7 cellular contexts compared by ENCODE assay signal in genomic region chr7:151008511-151009323, GRCh38. TPM values are rescaled to one million over a fixed set of nuclear protein-coding genes. Genes with fewer than 3 reads are reported as not detected.
A peak's percentile ranks its signal among the peaks of the same experiment; 100 is the strongest.
DNase-seq lines count a peak whose midpoint lies in the region; ATAC-seq and TF ChIP-seq lines count a peak whose summit lies in the region.
"Had no signal": no experiment of that assay in that cellular context is flagged by ENCODE, and none has a peak within 500 bp of the region (broad histone marks: within the 10 kb centered on the region; RNA-seq: fewer than 3 reads in every experiment).

No MANE protein-coding gene starts in this region.

- no peaks in the 10 kb centered on the region for H3K36me3 ChIP-seq in CD8-positive, alpha-beta memory T cell (ENCODE audit: insufficient read depth, low read length)

- H3K4me1 Mint-ChIP-seq in CD8-positive, alpha-beta memory T cell: peaks cover 48 to 65% (median 55%) of the 10 kb centered on the region in 3 donors
- H3K4me1 Mint-ChIP-seq in activated CD8-positive, alpha-beta T cell treated with anti-CD3 and anti-CD28 coated beads for 36 hours (ENCODE audit: low read depth): peaks cover 49% of the 10 kb centered on the region

- no peaks in the 10 kb centered on the region for H3K36me3 Mint-ChIP-seq in CD8-positive, alpha-beta memory T cell
- H3K36me3 Mint-ChIP-seq in activated CD8-positive, alpha-beta T cell treated with anti-CD3 and anti-CD28 coated beads for 36 hours (ENCODE audit: low read depth): peaks cover 2% of the 10 kb centered on the region

- peak; percentile 83 for TF ChIP-seq CTCF in activated CD8-positive, alpha-beta T cell treated with anti-CD3 and anti-CD28 coated beads for 36 hours (IDR thresholded peaks at IDR 0.05)

- peaks cover 0 to 6% of the 10 kb centered on the region in 2 donors for H3K27me3 Mint-ChIP-seq in CD8-positive, alpha-beta memory T cell
- no peaks in the 10 kb centered on the region for H3K27me3 Mint-ChIP-seq in activated CD8-positive, alpha-beta T cell treated with anti-CD3 and anti-CD28 coated beads for 36 hours

- H3K9me3 ChIP-seq in CD8-positive, alpha-beta memory T cell (ENCODE audit: low read length): no peaks in the 10 kb centered on the region

- no peaks in the 10 kb centered on the region for H3K27me3 ChIP-seq in CD8-positive, alpha-beta memory T cell (ENCODE audit: insufficient read depth, low read length, poor library complexity, severe bottlenecking)

- H3K27ac ChIP-seq in CD8-positive, alpha-beta memory T cell (ENCODE audit: low read depth, low read length): peak overlapping the region; percentile 66
- H3K27ac ChIP-seq: SK-N-MC had no signal

- CTCF ChIA-PET in CD8-positive, alpha-beta memory T cell (lab: Charles Lee): interaction anchor here (1.0 to 5.5 kb wide), 15 partner anchors 9 to 111 kb away, joined by 3 to 44 read pairs (median 10); partner anchors contain the start of genes ABCB8, ATG9B and NOS3
- CTCF ChIA-PET in activated CD8-positive, alpha-beta T cell treated with anti-CD3 and anti-CD28 coated beads for 36 hours (lab: Charles Lee): interaction anchor here (0.7 to 4.3 kb wide), 19 partner anchors 9 to 190 kb away, joined by 3 to 58 read pairs (median 6); partner anchors contain the start of gene ABCB8

- intact Hi-C loops in activated CD8-positive, alpha-beta T cell treated with anti-CD3 and anti-CD28 coated beads for 36 hours (cut with micrococcal nuclease): no loop called here
- intact Hi-C loops in left cardiac atrium (cut with DNase I): no loop called here

- DNase-seq in CD8-positive, alpha-beta memory T cell: peak; percentile 70 to 85 (median 79)
- DNase-seq in activated CD8-positive, alpha-beta T cell treated with anti-CD3 and anti-CD28 coated beads for 36 hours: peak; percentile 83
- DNase-seq in left cardiac atrium: peak; percentile 85
- peak; percentile 61 for DNase-seq in stimulated activated CD8-positive, alpha-beta memory T cell treated with anti-CD3 and anti-CD28 coated beads, Interleukin-12 subunit alpha, Interleukin-12 subunit beta, amount 100 ng/mL, for 24 hours (ENCODE audit: extremely low read depth)
- DNase-seq in NCI-H1436 (lab: John Stamatoyannopoulos, UW): no peak

- peak overlapping the region; percentile 75 to 93 (median 83) for H3K4me3 Mint-ChIP-seq in CD8-positive, alpha-beta memory T cell
- peak overlapping the region; percentile 77 for H3K4me3 Mint-ChIP-seq in activated CD8-positive, alpha-beta T cell treated with anti-CD3 and anti-CD28 coated beads for 36 hours

- peaks cover 65% of the 10 kb centered on the region for H3K4me1 ChIP-seq in CD8-positive, alpha-beta memory T cell (ENCODE audit: insufficient read depth, low read length)

- peak overlapping the region; percentile 44 for H3K4me3 ChIP-seq in CD8-positive, alpha-beta memory T cell (ENCODE audit: low read length)
- H3K4me3 ChIP-seq: SK-N-MC had no signal

- POLR2A ChIA-PET in CD8-positive, alpha-beta memory T cell (lab: Charles Lee): interaction anchor here (1.1 to 2.8 kb wide), 3 partner anchors 10 to 46 kb away, joined by 3 to 17 read pairs (median 5); partner anchors contain the start of gene ABCB8
- POLR2A ChIA-PET in activated CD8-positive, alpha-beta T cell treated with anti-CD3 and anti-CD28 coated beads for 36 hours (lab: Charles Lee): interaction anchor here (1.0 to 2.5 kb wide), 6 partner anchors 9 to 75 kb away, joined by 3 to 18 read pairs (median 4); partner anchors contain the start of gene TMUB1

- peak overlapping the region; percentile 70 to 97 (median 93) for H3K27ac Mint-ChIP-seq in CD8-positive, alpha-beta memory T cell
- H3K27ac Mint-ChIP-seq in activated CD8-positive, alpha-beta T cell treated with anti-CD3 and anti-CD28 coated beads for 36 hours: peak overlapping the region; percentile 86

- peak; percentile 47 for ATAC-seq in HG03095 (IDR thresholded peaks at IDR 0.05; ENCODE audit: unreplicated experiment)
- peak; percentile 53 for ATAC-seq in activated CD8-positive, alpha-beta T cell treated with anti-CD3 and anti-CD28 coated beads for 36 hours
- ATAC-seq in left cardiac atrium: peak; percentile 75 to 76

- no peaks in the 10 kb centered on the region for H3K9me3 Mint-ChIP-seq in CD8-positive, alpha-beta memory T cell
- H3K9me3 Mint-ChIP-seq in activated CD8-positive, alpha-beta T cell treated with anti-CD3 and anti-CD28 coated beads for 36 hours: no peaks in the 10 kb centered on the region

RNA-seq across cellular contexts. Expression of gene ATG9B, which starts 15.6 kb away (rescaled TPM):
- total RNA-seq in CD8-positive, alpha-beta memory T cell: 1 to 10 TPM; 3.8 to 4.2 TPM
- 15.4 TPM for polyA plus RNA-seq in CD8-positive, alpha-beta memory T cell
- 10 to 100 TPM; 12.6 to 14.0 TPM for total RNA-seq in activated CD8-positive, alpha-beta T cell treated with anti-CD3 and anti-CD28 coated beads for 36 hours
- under 1 TPM; 0.13 to 0.32 TPM for total RNA-seq in left cardiac atrium

RNA-seq across cellular contexts. Expression of gene NOS3, which starts 17.9 kb away (rescaled TPM):
- 10 to 100 TPM in 1 of 2 experiments, 1 to 10 TPM in 1; 9.9 to 10.6 TPM for total RNA-seq in CD8-positive, alpha-beta memory T cell
- 5.2 TPM for polyA plus RNA-seq in CD8-positive, alpha-beta memory T cell
- total RNA-seq in activated CD8-positive, alpha-beta T cell treated with anti-CD3 and anti-CD28 coated beads for 36 hours: 1 to 10 TPM; 5.4 to 6.2 TPM
- 10 to 100 TPM; 13.1 to 63.9 TPM for total RNA-seq in left cardiac atrium

RNA-seq across cellular contexts. Expression of gene ABCB8, which starts 19.5 kb away (rescaled TPM):
- 10 to 100 TPM; 49.2 to 52.3 TPM for total RNA-seq in CD8-positive, alpha-beta memory T cell
- polyA plus RNA-seq in CD8-positive, alpha-beta memory T cell: 18.4 TPM
- 10 to 100 TPM; 41.4 to 47.5 TPM for total RNA-seq in activated CD8-positive, alpha-beta T cell treated with anti-CD3 and anti-CD28 coated beads for 36 hours
- 10 to 100 TPM; 20.1 to 21.6 TPM for total RNA-seq in left cardiac atrium

RNA-seq across cellular contexts. Expression of gene KCNH2, which starts 30.6 kb away (rescaled TPM):
- under 1 TPM; 0.11 to 0.24 TPM for total RNA-seq in CD8-positive, alpha-beta memory T cell
- 0.63 TPM for polyA plus RNA-seq in CD8-positive, alpha-beta memory T cell
- total RNA-seq in activated CD8-positive, alpha-beta T cell treated with anti-CD3 and anti-CD28 coated beads for 36 hours: under 1 TPM; 0.23 to 0.29 TPM
- 10 to 100 TPM; 59.1 to 82.1 TPM for total RNA-seq in left cardiac atrium

RNA-seq across cellular contexts. Expression of gene ASIC3, which starts 39.6 kb away (rescaled TPM):
- 1 to 10 TPM; 2.6 to 3.6 TPM for total RNA-seq in CD8-positive, alpha-beta memory T cell
- polyA plus RNA-seq in CD8-positive, alpha-beta memory T cell: not detected
- total RNA-seq in activated CD8-positive, alpha-beta T cell treated with anti-CD3 and anti-CD28 coated beads for 36 hours: 1 to 10 TPM; 3.7 to 5.8 TPM
- 1 to 10 TPM; 4.0 to 4.2 TPM for total RNA-seq in left cardiac atrium
